In genomic region chr1:44500181-44501021, GRCh38 we compare ENCODE assay signal across 11 cellular contexts.
DNase-seq lines count a peak whose midpoint lies in the region; ATAC-seq, FAIRE-seq and TF ChIP-seq lines count a peak whose summit lies in the region.
"Had no signal": no experiment of that assay in that cellular context is flagged by ENCODE, and none has a peak within 500 bp of the region (broad histone marks: within the 10 kb centered on the region; RNA-seq: fewer than 3 reads in every experiment).

No MANE protein-coding gene starts in this region.

- no peak overlapping the region for H3K4me3 Mint-ChIP-seq in T-helper 17 cell

- H3K27ac Mint-ChIP-seq in T-helper 17 cell: no peak overlapping the region

- peaks cover 26 to 29% of the 10 kb centered on the region in 2 experiments for H3K27me3 ChIP-seq in endothelial cell of umbilical vein (ENCODE audit: control insufficient read depth in 2 of 2, insufficient read depth in 2 of 2, low read length in 2 of 2)
- H3K27me3 ChIP-seq: breast epithelium had no signal

- no peaks in the 10 kb centered on the region for H3K4me1 Mint-ChIP-seq in T-helper 17 cell

- no TSS peak for BruUV-seq in endothelial cell of umbilical vein (replicated peaks; lab: Mats Ljungman, UMichigan)

- H2AFZ ChIP-seq in endothelial cell of umbilical vein (ENCODE audit: low read depth, low read length): no peak overlapping the region

- peaks cover 2% of the 10 kb centered on the region for H4K20me1 ChIP-seq in endothelial cell of umbilical vein (replicated peaks; ENCODE audit: control insufficient read depth, extremely low read depth, insufficient read depth, low read length)

- no peaks in the 10 kb centered on the region for H3K36me3 ChIP-seq in endothelial cell of umbilical vein (ENCODE audit: control insufficient read depth in 2 of 2, extremely low read depth in 1 of 2, insufficient read depth in 2 of 2, low read length in 2 of 2)
- H3K36me3 ChIP-seq: breast epithelium, spleen had no signal

- no peak overlapping the region for H3K4me2 ChIP-seq in endothelial cell of umbilical vein (ENCODE audit: insufficient read depth, low read length)

- no peak overlapping the region for H3K9ac ChIP-seq in endothelial cell of umbilical vein (replicated peaks; ENCODE audit: extremely low read depth, insufficient read depth, low read length)

- CTCF ChIA-PET in endothelial cell of umbilical vein (lab: Charles Lee): interaction anchor here (0.6 to 8.2 kb wide), 12 partner anchors 8 to 283 kb away, joined by 3 to 184 read pairs (median 4); no protein-coding TSS in a partner anchor

- FAIRE-seq in endothelial cell of umbilical vein (lab: Jason Lieb, UNC): no peak

- ATAC-seq in T-helper 17 cell: no peak

- dilution Hi-C loops in endothelial cell of umbilical vein (cut with MboI; ENCODE audit: extremely low pct_ligation_motif_present, low sequenced_read_pairs): no loop called here

- intact Hi-C loops in endothelial cell of umbilical vein (cut with micrococcal nuclease): loop anchor here (1.0 to 2.0 kb wide), 5 partner anchors 78 to 283 kb away; partner anchors contain the start of gene RNF220

- no peaks in the 10 kb centered on the region for H3K9me1 ChIP-seq in endothelial cell of umbilical vein (replicated peaks; ENCODE audit: control insufficient read depth, extremely low read depth, insufficient read depth, low read length)

- POLR2A ChIA-PET in endothelial cell of umbilical vein (lab: Charles Lee): interaction anchor here (0.6 to 1.0 kb wide), 2 partner anchors 67 to 122 kb away, joined by 4 to 5 read pairs; no protein-coding TSS in a partner anchor

- TF ChIP-seq CTCF in AG09319 (IDR thresholded peaks at IDR 0.05; ENCODE audit: low read depth, low read length): peak; percentile 8
- TF ChIP-seq CTCF in endothelial cell of umbilical vein (IDR thresholded peaks at IDR 0.05; ENCODE audit: extremely low read depth in 1 of 2, insufficient read depth in 1 of 2, low read depth in 1 of 2, low read length in 2 of 2): peak in 1 of 2 donors; percentile 48

- H3K4me1 ChIP-seq in endothelial cell of umbilical vein (ENCODE audit: control insufficient read depth, extremely low read depth, insufficient read depth, low read length): no peaks in the 10 kb centered on the region
- H3K4me1 ChIP-seq: breast epithelium had no signal

- no peak for TF ChIP-seq POLR2A in endothelial cell of umbilical vein (IDR thresholded peaks at IDR 0.05; ENCODE audit: low read depth, low read length)

- H3K36me3 Mint-ChIP-seq in T-helper 17 cell (ENCODE audit: low read depth): no peaks in the 10 kb centered on the region

- no peaks in the 10 kb centered on the region for H3K79me2 ChIP-seq in endothelial cell of umbilical vein (ENCODE audit: control insufficient read depth, insufficient read depth, low read length)

- peaks cover 22% of the 10 kb centered on the region for H3K27me3 Mint-ChIP-seq in T-helper 17 cell

- H3K27ac ChIP-seq in endothelial cell of umbilical vein (ENCODE audit: insufficient read depth, low read depth, low read length): no peak overlapping the region
- H3K27ac ChIP-seq: breast epithelium had no signal

- DNase-seq in AG09319 (ENCODE audit: extremely low read depth, low read depth) (no peak), NCI-H1694 treated with DMSO at 0.1 percent for 48 hours (lab: John Stamatoyannopoulos, UW) (peak; percentile 51), endothelial cell of umbilical vein (ENCODE audit: low read depth, low spot score) (peak; percentile 59), medulla oblongata (ENCODE audit: extremely low spot score) (peak; percentile 89), T-helper 17 cell (no peak), NCI-H1436 (lab: John Stamatoyannopoulos, UW) (no peak), SHP77 treated with DMSO at 0.1 percent for 48 hours (lab: John Stamatoyannopoulos, UW) (no peak)
- no peak for DNase-seq in NK-92 treated with Interleukin-12 subunit alpha and Interleukin-12 subunit beta, amount 100 ng/mL, for 24 hours (lab: John Stamatoyannopoulos, UW)
- DNase-seq: SIG-M5, spleen had no signal

- no peaks in the 10 kb centered on the region for H3K9me3 ChIP-seq in endothelial cell of umbilical vein (replicated peaks; ENCODE audit: control insufficient read depth, insufficient read depth, low read length)
- H3K9me3 ChIP-seq in T-helper 17 cell (ENCODE audit: control insufficient read depth, low read length, poor library complexity, severe bottlenecking): no peaks in the 10 kb centered on the region
- H3K9me3 ChIP-seq: breast epithelium, spleen had no signal

- no peak overlapping the region for H3K4me3 ChIP-seq in endothelial cell of umbilical vein (replicated peaks in 1 of 3; ENCODE audit: insufficient read depth in 1 of 3, low read depth in 1 of 3, low read length in 3 of 3)
- H3K4me3 ChIP-seq: spleen had no signal

TF ChIP-seq in endothelial cell of umbilical vein, 7 proteins besides CTCF, POLR2A, EP300 and RAD21:
- TF ChIP-seq JUN (IDR thresholded peaks at IDR 0.05; ENCODE audit: borderline replicate concordance, insufficient read depth, insufficient read length, low read depth): no peak

Comparison
In these comparisons a context has a peak if more than half of its experiments do, and no peak if none do; other contexts are left out.
1. DNase-seq: peak in NCI-H1694 treated with DMSO at 0.1 percent for 48 hours (single experiment), endothelial cell of umbilical vein (single experiment) and medulla oblongata (single experiment); none in AG09319 (single experiment), NK-92 treated with Interleukin-12 subunit alpha and Interleukin-12 subunit beta, amount 100 ng/mL, for 24 hours (single experiment), T-helper 17 cell (0 of 3), NCI-H1436 (single experiment) and SHP77 treated with DMSO at 0.1 percent for 48 hours (single experiment).